1 cellular context compared by ENCODE assay signal in the genomic region with DNA sequence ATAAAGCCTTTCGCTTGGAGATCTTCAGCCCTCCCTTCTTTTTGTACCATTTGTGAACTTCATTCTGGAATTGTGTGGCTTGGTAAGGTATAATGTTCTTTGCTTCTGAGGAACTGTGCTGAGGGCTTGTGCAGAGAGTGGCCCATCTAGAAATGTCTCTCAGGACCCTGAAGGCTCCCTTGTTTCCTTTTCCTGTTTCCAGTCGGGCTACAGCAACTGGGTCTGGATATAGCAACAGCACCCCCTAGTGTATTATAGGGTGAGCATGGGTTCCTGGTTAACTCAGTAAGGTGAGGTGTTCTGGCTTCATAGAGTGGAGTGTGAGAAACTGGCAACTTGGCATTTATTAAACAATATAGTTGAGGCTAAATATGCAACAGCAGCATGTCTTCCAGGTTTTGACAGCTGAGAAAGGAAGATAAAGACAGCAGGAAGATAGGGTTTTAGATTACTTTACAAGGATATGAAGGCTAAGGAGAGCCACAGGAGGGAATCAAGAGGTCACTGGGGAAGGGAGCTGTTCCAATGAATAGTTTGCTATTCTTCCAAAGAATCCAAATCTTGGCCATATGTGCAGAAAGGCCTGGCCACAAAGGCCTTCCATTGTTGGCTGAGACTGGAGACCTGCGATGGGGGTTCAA.
TF ChIP-seq lines count a peak whose summit lies in the region.

No MANE protein-coding gene starts in this region.

TF ChIP-seq in H1, 55 proteins besides CTCF, POLR2A, EP300 and RAD21:
- TF ChIP-seq CHD7 (IDR thresholded peaks at IDR 0.05; ENCODE audit: insufficient replicate concordance, low read length) (no peak), E2F6 (IDR thresholded peaks at IDR 0.05) (no peak), HDAC6 (IDR thresholded peaks at IDR 0.05; ENCODE audit: low read depth, low read length) (no peak), SIX5 (IDR thresholded peaks at IDR 0.05; ENCODE audit: low read depth, low read length) (no peak), RXRA (IDR thresholded peaks at IDR 0.05; ENCODE audit: insufficient read depth, low read depth, low read length) (no peak), CREB1 (IDR thresholded peaks at IDR 0.05) (no peak), CTBP2 (IDR thresholded peaks at IDR 0.05; ENCODE audit: borderline replicate concordance, insufficient read depth, insufficient read length, low read length) (no peak), YY1 (IDR thresholded peaks at IDR 0.05; ENCODE audit: low read depth, low read length) (no peak), SRF (IDR thresholded peaks at IDR 0.05; ENCODE audit: low read depth, low read length) (no peak), TCF12 (IDR thresholded peaks at IDR 0.05; ENCODE audit: low read depth, low read length) (no peak), ZNF274 (IDR thresholded peaks at IDR 0.05; ENCODE audit: borderline replicate concordance, extremely low read depth, low read length) (no peak), HDAC2 (IDR thresholded peaks at IDR 0.05; ENCODE audit: borderline replicate concordance in 1 of 2, low read depth in 2 of 2, low read length in 2 of 2) (no peak), SIRT6 (IDR thresholded peaks at IDR 0.05; ENCODE audit: low read length) (no peak)
